Comparison of ENCODE assay signal across 8 cellular contexts in genomic region chr1:146472192-146472861, GRCh38.
DNase-seq lines count a peak whose midpoint lies in the region; ATAC-seq and TF ChIP-seq lines count a peak whose summit lies in the region.
"Not testable (repeated sequence)": the region's sequence is repeated elsewhere in the genome, so short reads cannot be mapped to it uniquely, and the experiment has no call there.

No MANE protein-coding gene starts in this region.

- CTCF ChIA-PET in Caco-2 (lab: Charles Lee); T-cell (lab: Charles Lee): not testable (repeated sequence)

- not testable (repeated sequence) for H3K27me3 ChIP-seq in Caco-2 (replicated peaks; ENCODE audit: control insufficient read depth, insufficient read depth, low read length)

- not testable (repeated sequence) for H3K27me3 Mint-ChIP-seq in Caco-2 (ENCODE audit: insufficient read depth, unreplicated experiment); HFFc6 (ENCODE audit: insufficient read depth); T-cell; natural killer cell treated with Interleukin-12 subunit alpha and Interleukin-12 subunit beta and Interleukin-15 and Interleukin-18, amount 100 ng/mL, for 72 hours

- DNase-seq in Caco-2 (peak; percentile 73 to 80), HFFc6 (peak; percentile 11), NCI-H1417 (lab: John Stamatoyannopoulos, UW) (peak; percentile 80 to 89 (median 89)), T-cell (peak; percentile 60 to 84 (median 74)), fibroblast of the conjunctiva (ENCODE audit: low read depth) (peak; percentile 21)
- DNase-seq in activated naive CD4-positive, alpha-beta T cell (lab: John Stamatoyannopoulos, UW), result peak; percentile 32 to 74 (median 54)
- peak; percentile 72 for DNase-seq in natural killer cell treated with Interleukin-12 subunit alpha and Interleukin-12 subunit beta and Interleukin-15 and Interleukin-18, amount 100 ng/mL, for 72 hours (ENCODE audit: low spot score)
- peak; percentile 39 to 61 for DNase-seq in stimulated activated CD8-positive, alpha-beta memory T cell treated with anti-CD3 and anti-CD28 coated beads, Interleukin-4, amount 100 ng/mL, for 1 hour (ENCODE audit: low read depth in 2 of 2, low spot score in 1 of 2)

- ATAC-seq in T-cell (replicated peaks in 1 of 4), result peak; percentile 99 to 100 (median 100)
- peak; percentile 95 to 97 for ATAC-seq in natural killer cell treated with Interleukin-12 subunit alpha and Interleukin-12 subunit beta and Interleukin-15 and Interleukin-18, amount 100 ng/mL, for 72 hours

- TF ChIP-seq CTCF in Caco-2 (IDR thresholded peaks at IDR 0.05; ENCODE audit: insufficient read depth in 1 of 2, low read depth in 1 of 2, low read length in 1 of 2, severe bottlenecking in 1 of 2, unreplicated experiment in 1 of 2); HFFc6 (IDR thresholded peaks at IDR 0.05): not testable (repeated sequence)

- H3K4me1 Mint-ChIP-seq in Caco-2 (ENCODE audit: low read depth, unreplicated experiment); HFFc6 (ENCODE audit: low read depth); T-cell; natural killer cell treated with Interleukin-12 subunit alpha and Interleukin-12 subunit beta and Interleukin-15 and Interleukin-18, amount 100 ng/mL, for 72 hours (ENCODE audit: low read depth in 2 of 2): not testable (repeated sequence)

- BruUV-seq in Caco-2 (replicated peaks; lab: Mats Ljungman, UMichigan), result not testable (repeated sequence)

- not testable (repeated sequence) for H3K36me3 ChIP-seq in Caco-2 (ENCODE audit: control insufficient read depth, insufficient read depth, low read length)

- not testable (repeated sequence) for H3K4me1 ChIP-seq in Caco-2

- POLR2A ChIA-PET in Caco-2 (lab: Charles Lee); T-cell (lab: Charles Lee): not testable (repeated sequence)

- not testable (repeated sequence) for H3K9me3 ChIP-seq in Caco-2

- H3K4me3 ChIP-seq in Caco-2 (ENCODE audit: low read depth, low read length), result peak overlapping the region; percentile 34

- H3K9me3 Mint-ChIP-seq in Caco-2 (ENCODE audit: unreplicated experiment); HFFc6; T-cell; natural killer cell treated with Interleukin-12 subunit alpha and Interleukin-12 subunit beta and Interleukin-15 and Interleukin-18, amount 100 ng/mL, for 72 hours: not testable (repeated sequence)

- H3K36me3 Mint-ChIP-seq in Caco-2 (ENCODE audit: insufficient read depth, unreplicated experiment); HFFc6 (ENCODE audit: low read depth); T-cell; natural killer cell treated with Interleukin-12 subunit alpha and Interleukin-12 subunit beta and Interleukin-15 and Interleukin-18, amount 100 ng/mL, for 72 hours: not testable (repeated sequence)

- intact Hi-C loops in Caco-2 (cut with micrococcal nuclease; ENCODE audit: unreplicated experiment), result not testable (repeated sequence)

- H3K27ac Mint-ChIP-seq in Caco-2 (ENCODE audit: unreplicated experiment) (peak overlapping the region; percentile 35), HFFc6 (peak overlapping the region; percentile 51), T-cell (peak overlapping the region; percentile 71 to 77)
- not testable (repeated sequence) for H3K27ac Mint-ChIP-seq in natural killer cell treated with Interleukin-12 subunit alpha and Interleukin-12 subunit beta and Interleukin-15 and Interleukin-18, amount 100 ng/mL, for 72 hours

- H3K4me3 Mint-ChIP-seq in Caco-2 (ENCODE audit: unreplicated experiment) (peak overlapping the region; percentile 75), HFFc6 (peak overlapping the region; percentile 87), T-cell (peak overlapping the region; percentile 77 to 86 (median 85))
- peak overlapping the region; percentile 80 for H3K4me3 Mint-ChIP-seq in natural killer cell treated with Interleukin-12 subunit alpha and Interleukin-12 subunit beta and Interleukin-15 and Interleukin-18, amount 100 ng/mL, for 72 hours

Comparison
In these comparisons a context has a peak if more than half of its experiments do, and no peak if none do; other contexts are left out.
1. Peak in every context shown above with its lines: DNase-seq, ATAC-seq and H3K4me3 ChIP-seq.
2. DNase-seq: peak in every context shown above with its lines; median percentile 89 in NCI-H1417; 76 in Caco-2; 74 in T-cell; 72 in natural killer cell treated with Interleukin-12 subunit alpha and Interleukin-12 subunit beta and Interleukin-15 and Interleukin-18, amount 100 ng/mL, for 72 hours; 54 in activated naive CD4-positive, alpha-beta T cell; 50 in stimulated activated CD8-positive, alpha-beta memory T cell treated with anti-CD3 and anti-CD28 coated beads, Interleukin-4, amount 100 ng/mL, for 1 hour; 21 in fibroblast of the conjunctiva; 11 in HFFc6.